10 cellular contexts compared by ENCODE assay signal in genomic region chr4:94525993-94526740, GRCh38.
DNase-seq lines count a peak whose midpoint lies in the region; ATAC-seq, FAIRE-seq and TF ChIP-seq lines count a peak whose summit lies in the region.
"Had no signal": no experiment of that assay in that cellular context is flagged by ENCODE, and none has a peak within 500 bp of the region (broad histone marks: within the 10 kb centered on the region; RNA-seq: fewer than 3 reads in every experiment).

No MANE protein-coding gene starts in this region.

- no peak overlapping the region for H3K9ac ChIP-seq in HepG2 (ENCODE audit: insufficient read depth, low read depth, low read length)
- H3K9ac ChIP-seq: BLaER1 had no signal

- H3K27me3 ChIP-seq in SJSA1 (replicated peaks) (no peaks in the 10 kb centered on the region), HepG2 (ENCODE audit: control insufficient read depth in 1 of 2, insufficient read depth in 2 of 2, low read length in 2 of 2) (no peaks in the 10 kb centered on the region), adrenal gland (no peaks in the 10 kb centered on the region)
- H3K27me3 ChIP-seq: BLaER1 had no signal

- no peak for FAIRE-seq in HepG2 (lab: Jason Lieb, UNC)

- TF ChIP-seq RAD21 in HepG2 (CRISPR knock-in tag; IDR thresholded peaks at IDR 0.05): no peak

- H4K20me1 ChIP-seq in HepG2 (ENCODE audit: insufficient read depth, low read length): 0 out of 2 replicates have a peak, but pooled peaks cover 5% of the 10 kb centered on the region
- H4K20me1 ChIP-seq: BLaER1 had no signal

- DNase-seq in SJSA1 (ENCODE audit: low read depth in 1 of 2, low spot score in 2 of 2) (peak in 1 of 2 experiments; percentile 55), HepG2 (ENCODE audit: low spot score) (no peak), NCI-H2107 treated with DMSO at 0.1 percent for 48 hours (lab: John Stamatoyannopoulos, UW; ENCODE audit: unreplicated experiment) (no peak), AG08396 (ENCODE audit: low spot score) (no peak), NCI-H510A (lab: John Stamatoyannopoulos, UW) (no peak), adrenal gland (no peak)
- DNase-seq: activated T-cell treated with anti-CD3 and anti-CD28 coated beads, Interleukin-2, amount 50 U/mL, for 1 hour had no signal

- POLR2A ChIA-PET in HepG2 (lab: Yijun Ruan, JAX): no interaction called here

- WGBS in HepG2 (ENCODE audit: low lambda C conversion rate): 94% methylated on average over 3 of the region's 3 CpGs
- WGBS in adrenal gland, 4 donors: 62 to 78% (median 65%) methylated on average over 3 of the region's 3 CpGs

- TF ChIP-seq EP300 in HepG2 (IDR thresholded peaks at IDR 0.05; ENCODE audit: low read depth in 2 of 2, low read length in 2 of 2): no peak
- no peak for TF ChIP-seq EP300 in HepG2 (CRISPR knock-in tag; IDR thresholded peaks at IDR 0.05; ENCODE audit: borderline replicate concordance)

- H2AFZ ChIP-seq in HepG2 (ENCODE audit: low read length): no peak overlapping the region

- CTCF ChIA-PET in HepG2 (lab: Yijun Ruan, JAX; ENCODE audit: low intra/inter-chr PET ratio, low total read pairs): no interaction called here

- TSS peak; percentile 17 for BruUV-seq in HepG2 (replicated peaks; lab: Mats Ljungman, UMichigan)

- no peak for TF ChIP-seq CTCF in C4-2B (conservative IDR thresholded peaks at IDR 0.05)
- no peak for TF ChIP-seq CTCF in HepG2 (CRISPR knock-in tag; IDR thresholded peaks at IDR 0.05)
- TF ChIP-seq CTCF in adrenal gland (IDR thresholded peaks at IDR 0.05): no peak

- H3K36me3 ChIP-seq in SJSA1 (peaks cover 13% of the 10 kb centered on the region), HepG2 (replicated peaks in 1 of 2; ENCODE audit: control insufficient read depth in 1 of 2, insufficient read depth in 2 of 2, low read length in 2 of 2) (peaks cover 6 to 23% of the 10 kb centered on the region in 2 experiments; a peak in 4 of 5 replicates), adrenal gland (replicated peaks in 1 of 2) (no peaks in the 10 kb centered on the region)
- H3K36me3 ChIP-seq: BLaER1 had no signal

- H3K27ac ChIP-seq in C4-2B (peak overlapping the region; percentile 34; the same call in 1 of the 2 replicates), SJSA1 (peak overlapping the region; percentile 16), HepG2 (ENCODE audit: extremely low read length, insufficient read depth, low read length) (no peak overlapping the region), adrenal gland (no peak overlapping the region)
- H3K27ac ChIP-seq: BLaER1 had no signal

- ATAC-seq in GM21717 (IDR thresholded peaks at IDR 0.05; ENCODE audit: unreplicated experiment) (peak; percentile 76), HepG2 (no peak)

- intact Hi-C loops in HepG2 (cut with micrococcal nuclease; ENCODE audit: unreplicated experiment) (no loop called here), adrenal gland (cut with DNase I) (no loop called here)

- H3K4me1 ChIP-seq in SJSA1 (replicated peaks) (peaks cover 48% of the 10 kb centered on the region), HepG2 (ENCODE audit: insufficient read depth, low read length) (peaks cover 16% of the 10 kb centered on the region; the same call in 1 of the 2 replicates), adrenal gland (replicated peaks in 1 of 2) (peaks cover 0 to 52% of the 10 kb centered on the region in 2 donors)
- H3K4me1 ChIP-seq: BLaER1 had no signal

- H3K79me2 ChIP-seq in HepG2 (ENCODE audit: insufficient read depth, low read length): peaks cover 10% of the 10 kb centered on the region

- H3K4me2 ChIP-seq in HepG2 (ENCODE audit: low read depth, low read length): no peak overlapping the region
- H3K4me2 ChIP-seq: BLaER1 had no signal

- no peaks in the 10 kb centered on the region for H3K9me3 ChIP-seq in SJSA1 (replicated peaks)
- H3K9me3 ChIP-seq in HepG2 (ENCODE audit: low read length): no peaks in the 10 kb centered on the region
- H3K9me3 ChIP-seq in adrenal gland (replicated peaks in 1 of 3): no peaks in the 10 kb centered on the region
- H3K9me3 ChIP-seq: BLaER1 had no signal

- in situ Hi-C loops in HepG2 (cut with HindIII; ENCODE audit: extremely low pct_ligation_motif_present, low pct_unique_long_range_greater_than_20kb): no loop called here

- no peak for TF ChIP-seq POLR2A in HepG2 (IDR thresholded peaks at IDR 0.05; ENCODE audit: insufficient read depth in 1 of 2, low read depth in 2 of 2, low read length in 2 of 2)
- TF ChIP-seq POLR2A in adrenal gland (IDR thresholded peaks at IDR 0.05): no peak

- H3K4me3 ChIP-seq in SJSA1 (no peak overlapping the region), HepG2 (replicated peaks in 1 of 3; ENCODE audit: insufficient read depth in 1 of 3, low read depth in 2 of 3, low read length in 3 of 3) (no peak overlapping the region), adrenal gland (no peak overlapping the region)
- H3K4me3 ChIP-seq: BLaER1 had no signal

TF ChIP-seq in HepG2, 621 proteins besides CTCF, POLR2A, EP300 and RAD21:
- no peak for TF ChIP-seq ZNF331 (CRISPR knock-in tag; IDR thresholded peaks at IDR 0.05)
- TF ChIP-seq ZNF704 (CRISPR knock-in tag; IDR thresholded peaks at IDR 0.05; ENCODE audit: borderline replicate concordance): no peak
- TF ChIP-seq MIER3 (CRISPR knock-in tag; IDR thresholded peaks at IDR 0.05; ENCODE audit: borderline replicate concordance): no peak
- no peak for TF ChIP-seq THAP7 (CRISPR knock-in tag; IDR thresholded peaks at IDR 0.05)
- no peak for TF ChIP-seq ZNF800 (CRISPR knock-in tag; IDR thresholded peaks at IDR 0.05)
- no peak for TF ChIP-seq HMGA1 (CRISPR knock-in tag; conservative IDR thresholded peaks at IDR 0.05)
TF ChIP-seq in HepG2: peak in this region for 0.

Comparison
In these comparisons a context has a peak if more than half of its experiments do, and no peak if none do; other contexts are left out.
1. H3K27ac ChIP-seq: peak in C4-2B (single experiment) and SJSA1 (single experiment); none in HepG2 (single experiment) and adrenal gland (0 of 5).